Comparison of ENCODE assay signal across 22 cellular contexts in the genomic region with DNA sequence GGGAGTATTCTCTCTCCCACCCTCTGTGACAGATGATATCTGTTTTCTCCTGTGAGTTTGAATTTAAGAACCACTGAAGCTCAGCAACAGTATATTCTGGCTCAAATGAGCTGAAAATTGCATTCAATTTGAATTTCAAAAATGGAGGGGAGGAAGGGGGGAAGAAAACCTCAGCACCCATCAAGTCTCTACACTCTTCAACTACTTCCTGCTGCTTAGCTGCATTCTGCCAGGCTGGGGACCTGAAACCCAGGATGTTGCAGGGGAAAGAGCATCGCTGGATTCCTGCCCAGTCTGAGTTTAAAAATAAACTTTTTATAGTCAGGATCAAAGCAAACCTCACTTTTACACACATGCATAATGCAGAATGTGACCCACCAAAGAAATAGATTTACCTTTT.
"Had no signal": no experiment of that assay in that cellular context is flagged by ENCODE, and none has a peak within 500 bp of the region (broad histone marks: within the 10 kb centered on the region; RNA-seq: fewer than 3 reads in every experiment).

No MANE protein-coding gene starts in this region.

- H3K27ac ChIP-seq: dorsolateral prefrontal cortex, gastroesophageal sphincter, heart left ventricle, neutrophil, right lobe of liver, transverse colon, VCaP had no signal

- DNase-seq: activated CD4-positive, alpha-beta memory T cell treated with anti-CD3 and anti-CD28 coated beads for 36 hours; activated CD4-positive, alpha-beta T cell treated with anti-CD3 and anti-CD28 coated beads, Interleukin-2, amount 10 ng/mL, durations not matched to agents 24 days and 14 days; activated CD8-positive, alpha-beta memory T cell treated with anti-CD3 and anti-CD28 coated beads, Interleukin-2, amount 50 U/mL, for 4 hours; activated T-cell treated with anti-CD3 and anti-CD28 coated beads, Interleukin-2, amount 50 U/mL, for 24 hours; dorsolateral prefrontal cortex; effector memory CD4-positive, alpha-beta T cell; erythroblast; heart left ventricle; hypothalamus; left ventricle myocardium superior; nephron progenitor cell; right lobe of liver; stimulated activated CD4-positive, alpha-beta T cell treated with anti-CD3 and anti-CD28 coated beads, Interleukin-2, amount 100 ng/mL, for 48 hours; stimulated activated naive CD4-positive, alpha-beta T cell treated with Interleukin-2 at 50 U/mL for 16 hours; T-helper 9 cell; transverse colon had no signal

- H3K36me3 ChIP-seq: gastroesophageal sphincter, heart left ventricle, neutrophil, right lobe of liver, transverse colon had no signal

- H3K4me3 Mint-ChIP-seq: activated CD4-positive, alpha-beta memory T cell treated with anti-CD3 and anti-CD28 coated beads for 36 hours; activated CD4-positive, alpha-beta T cell treated with anti-CD3 and anti-CD28 coated beads, Interleukin-2, amount 10 ng/mL, durations not matched to agents 24 days and 14 days; activated naive CD4-positive, alpha-beta T cell treated with anti-CD3 and anti-CD28 coated beads, Interleukin-2, amount 50 U/mL, for 24 hours; activated T-cell treated with anti-CD3 and anti-CD28 coated beads, Interleukin-2, amount 50 U/mL, for 24 hours; activated T-helper 17 cell treated with anti-CD3 and anti-CD28 coated beads, Interleukin-2, amount 50 U/mL, for 72 hours; nephron progenitor cell; T-helper 1 cell treated with Interleukin-12 subunit alpha and Interleukin-12 subunit beta and Interleukin-4 antibody, amounts not matched to agents 30 μg/mL and 1 μg/mL, for 36 hours had no signal

- H3K27me3 Mint-ChIP-seq: activated CD4-positive, alpha-beta memory T cell treated with anti-CD3 and anti-CD28 coated beads for 36 hours; activated CD4-positive, alpha-beta T cell treated with anti-CD3 and anti-CD28 coated beads, Interleukin-2, amount 10 ng/mL, durations not matched to agents 24 days and 14 days; activated naive CD4-positive, alpha-beta T cell treated with anti-CD3 and anti-CD28 coated beads, Interleukin-2, amount 50 U/mL, for 24 hours; activated T-cell treated with anti-CD3 and anti-CD28 coated beads, Interleukin-2, amount 50 U/mL, for 24 hours; activated T-helper 17 cell treated with anti-CD3 and anti-CD28 coated beads, Interleukin-2, amount 50 U/mL, for 72 hours had no signal

- H3K9me3 Mint-ChIP-seq: activated CD4-positive, alpha-beta T cell treated with anti-CD3 and anti-CD28 coated beads, Interleukin-2, amount 10 ng/mL, durations not matched to agents 24 days and 14 days; nephron progenitor cell had no signal

- H3K36me3 Mint-ChIP-seq: activated CD4-positive, alpha-beta memory T cell treated with anti-CD3 and anti-CD28 coated beads for 36 hours; activated naive CD4-positive, alpha-beta T cell treated with anti-CD3 and anti-CD28 coated beads, Interleukin-2, amount 50 U/mL, for 24 hours had no signal

- H3K4me3 ChIP-seq: dorsolateral prefrontal cortex, gastroesophageal sphincter, heart left ventricle, right lobe of liver, transverse colon had no signal

- H3K9me3 ChIP-seq: gastroesophageal sphincter, heart left ventricle, neutrophil, right lobe of liver, transverse colon had no signal

- H3K4me1 ChIP-seq: gastroesophageal sphincter, heart left ventricle, right lobe of liver, transverse colon had no signal

- H3K4me1 Mint-ChIP-seq: activated CD4-positive, alpha-beta T cell treated with anti-CD3 and anti-CD28 coated beads, Interleukin-2, amount 10 ng/mL, durations not matched to agents 24 days and 14 days; activated naive CD4-positive, alpha-beta T cell treated with anti-CD3 and anti-CD28 coated beads, Interleukin-2, amount 50 U/mL, for 24 hours; activated T-helper 17 cell treated with anti-CD3 and anti-CD28 coated beads, Interleukin-2, amount 50 U/mL, for 72 hours; nephron progenitor cell had no signal

- H3K27ac Mint-ChIP-seq: activated CD4-positive, alpha-beta memory T cell treated with anti-CD3 and anti-CD28 coated beads for 36 hours; activated CD4-positive, alpha-beta T cell treated with anti-CD3 and anti-CD28 coated beads, Interleukin-2, amount 10 ng/mL, durations not matched to agents 24 days and 14 days; activated naive CD4-positive, alpha-beta T cell treated with anti-CD3 and anti-CD28 coated beads, Interleukin-2, amount 50 U/mL, for 24 hours; activated T-cell treated with anti-CD3 and anti-CD28 coated beads, Interleukin-2, amount 50 U/mL, for 24 hours; activated T-helper 17 cell treated with anti-CD3 and anti-CD28 coated beads, Interleukin-2, amount 50 U/mL, for 72 hours; nephron progenitor cell; T-helper 1 cell treated with Interleukin-12 subunit alpha and Interleukin-12 subunit beta and Interleukin-4 antibody, amounts not matched to agents 30 μg/mL and 1 μg/mL, for 36 hours had no signal

- H3K27me3 ChIP-seq: dorsolateral prefrontal cortex, gastroesophageal sphincter, heart left ventricle, neutrophil, right lobe of liver, transverse colon had no signal
